ENCODE assay signal across 8 cellular contexts in the genomic region with DNA sequence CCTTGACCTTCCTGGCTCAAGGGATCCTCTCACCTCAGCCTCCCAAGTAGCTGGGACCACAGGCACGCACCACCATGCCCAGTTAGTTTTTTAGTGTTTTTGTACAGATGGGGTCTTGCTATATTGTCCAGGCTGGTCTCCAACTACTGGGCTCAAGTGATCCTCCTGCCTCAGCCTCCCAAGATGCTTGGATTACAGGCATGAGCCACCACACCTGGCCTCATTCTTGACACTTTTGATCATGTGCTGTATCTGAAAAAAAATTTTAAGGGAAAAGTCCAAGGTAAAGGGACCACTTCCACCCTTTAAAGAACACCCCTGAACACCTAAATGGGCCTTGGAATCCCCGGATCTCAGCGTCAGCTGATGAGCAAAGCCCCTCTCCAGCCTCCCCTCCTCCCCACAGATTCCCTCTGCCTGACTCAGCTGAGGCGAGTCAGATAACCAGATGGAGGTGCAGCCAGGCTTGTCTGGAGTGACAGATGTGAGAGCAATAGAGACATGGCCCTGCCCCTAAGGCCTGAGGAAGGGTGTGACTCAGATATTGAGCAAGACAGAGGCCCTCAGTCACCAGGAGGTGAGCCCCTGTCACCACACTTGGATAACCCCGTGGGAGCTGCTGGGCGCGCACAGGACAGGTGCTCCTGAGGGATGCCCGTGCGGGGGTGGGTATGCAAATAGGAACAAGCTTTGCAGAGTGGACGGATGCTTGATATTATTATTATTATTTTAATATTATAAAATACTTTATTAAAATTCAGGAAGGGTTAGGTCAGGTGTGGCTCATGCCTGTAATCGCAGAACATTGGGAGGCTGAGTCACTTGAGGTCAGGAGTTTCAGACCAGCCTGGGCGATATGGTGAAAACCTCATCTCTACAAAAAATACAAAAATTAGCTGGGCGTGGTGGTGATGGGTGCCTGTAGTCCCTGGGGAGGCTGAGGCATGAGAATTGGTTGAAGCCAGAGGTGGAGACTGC. TPM values are rescaled to one million over a fixed set of nuclear protein-coding genes. Genes with fewer than 3 reads are reported as not detected.
DNase-seq lines count a peak whose midpoint lies in the region; ATAC-seq and TF ChIP-seq lines count a peak whose summit lies in the region.

No MANE protein-coding gene starts in this region.

- peaks cover 41% of the 10 kb centered on the region for H3K4me1 Mint-ChIP-seq in activated CD8-positive, alpha-beta T cell treated with anti-CD3 and anti-CD28 coated beads for 36 hours (ENCODE audit: low read depth)
- peaks cover 13 to 41% (median 26%) of the 10 kb centered on the region in 4 donors for H3K4me1 Mint-ChIP-seq in naive thymus-derived CD8-positive, alpha-beta T cell

- POLR2A ChIA-PET in activated CD8-positive, alpha-beta T cell treated with anti-CD3 and anti-CD28 coated beads for 36 hours (lab: Charles Lee) = interaction anchor here (0.7 kb wide), 1 partner anchor 17 kb away, joined by 3 read pairs; the partner anchor contains the start of gene PRDX5
- POLR2A ChIA-PET in naive thymus-derived CD8-positive, alpha-beta T cell (lab: Charles Lee) = interaction anchor here (3.3 kb wide), 1 partner anchor 17 kb away, joined by 8 read pairs; the partner anchor contains the start of genes PRDX5 and TRMT112

- peak; percentile 82 for ATAC-seq in GM19043 (IDR thresholded peaks at IDR 0.05; ENCODE audit: low read depth, unreplicated experiment)
- ATAC-seq in HG03097 (IDR thresholded peaks at IDR 0.05; ENCODE audit: low FRiP score, unreplicated experiment) = peak; percentile 58
- ATAC-seq in activated CD8-positive, alpha-beta T cell treated with anti-CD3 and anti-CD28 coated beads for 36 hours = peak; percentile 57
- no peak for ATAC-seq in naive thymus-derived CD8-positive, alpha-beta T cell

- CTCF ChIA-PET in activated CD8-positive, alpha-beta T cell treated with anti-CD3 and anti-CD28 coated beads for 36 hours (lab: Charles Lee) = interaction anchor here (0.7 to 5.4 kb wide), 3 partner anchors 17 to 34 kb away, joined by 4 to 75 read pairs (median 4); partner anchors contain the start of genes PRDX5 and TRMT112

- no peaks in the 10 kb centered on the region for H3K9me3 Mint-ChIP-seq in activated CD8-positive, alpha-beta T cell treated with anti-CD3 and anti-CD28 coated beads for 36 hours
- H3K9me3 Mint-ChIP-seq in naive thymus-derived CD8-positive, alpha-beta T cell = no peaks in the 10 kb centered on the region

- H3K4me3 Mint-ChIP-seq in activated CD8-positive, alpha-beta T cell treated with anti-CD3 and anti-CD28 coated beads for 36 hours = no peak overlapping the region
- no peak overlapping the region for H3K4me3 Mint-ChIP-seq in naive thymus-derived CD8-positive, alpha-beta T cell

- peak; percentile 41 for DNase-seq in DMS153 treated with DMSO at 0.1 percent for 48 hours (lab: John Stamatoyannopoulos, UW; ENCODE audit: unreplicated experiment)
- peak; percentile 99 for DNase-seq in NCI-H2171 treated with DMSO at 0.1 percent for 48 hours (lab: John Stamatoyannopoulos, UW)
- peak; percentile 75 for DNase-seq in activated CD8-positive, alpha-beta T cell treated with anti-CD3 and anti-CD28 coated beads for 36 hours
- DNase-seq in iris pigment epithelial cell (ENCODE audit: low read depth) = peak; percentile 96
- DNase-seq in naive thymus-derived CD8-positive, alpha-beta T cell = no peak
- no peak for DNase-seq in stimulated activated naive CD4-positive, alpha-beta T cell treated with Interleukin-2 at 50 U/mL for 16 hours (lab: John Stamatoyannopoulos, UW)

- peak overlapping the region; percentile 47 for H3K27ac Mint-ChIP-seq in activated CD8-positive, alpha-beta T cell treated with anti-CD3 and anti-CD28 coated beads for 36 hours
- H3K27ac Mint-ChIP-seq in naive thymus-derived CD8-positive, alpha-beta T cell = peak overlapping the region in 2 of 10 donors; percentile 29 to 46

- TF ChIP-seq CTCF in activated CD8-positive, alpha-beta T cell treated with anti-CD3 and anti-CD28 coated beads for 36 hours (IDR thresholded peaks at IDR 0.05) = no peak

- H3K36me3 Mint-ChIP-seq in activated CD8-positive, alpha-beta T cell treated with anti-CD3 and anti-CD28 coated beads for 36 hours (ENCODE audit: low read depth) = peaks cover 27% of the 10 kb centered on the region
- peaks cover 0 to 18% (median 0%) of the 10 kb centered on the region in 3 donors for H3K36me3 Mint-ChIP-seq in naive thymus-derived CD8-positive, alpha-beta T cell

- intact Hi-C loops in activated CD8-positive, alpha-beta T cell treated with anti-CD3 and anti-CD28 coated beads for 36 hours (cut with micrococcal nuclease) = no loop called here

- no peaks in the 10 kb centered on the region for H3K27me3 Mint-ChIP-seq in activated CD8-positive, alpha-beta T cell treated with anti-CD3 and anti-CD28 coated beads for 36 hours
- H3K27me3 Mint-ChIP-seq in naive thymus-derived CD8-positive, alpha-beta T cell = no peaks in the 10 kb centered on the region

RNA-seq across cellular contexts. Expression of gene CCDC88B, which starts 5.0 kb away (rescaled TPM):
- 10 to 100 TPM; 65.8 to 76.1 TPM for total RNA-seq in activated CD8-positive, alpha-beta T cell treated with anti-CD3 and anti-CD28 coated beads for 36 hours
- 100 to 1,000 TPM; 112 to 119 TPM for total RNA-seq in naive thymus-derived CD8-positive, alpha-beta T cell
- 10 to 100 TPM; 10.4 to 37.0 (median 19.2) TPM for polyA plus RNA-seq in naive thymus-derived CD8-positive, alpha-beta T cell

RNA-seq across cellular contexts. Expression of gene PRDX5, which starts 17.1 kb away (rescaled TPM):
- 100 to 1,000 TPM; 103 to 105 TPM for total RNA-seq in activated CD8-positive, alpha-beta T cell treated with anti-CD3 and anti-CD28 coated beads for 36 hours
- total RNA-seq in naive thymus-derived CD8-positive, alpha-beta T cell = 10 to 100 TPM; 47.5 to 51.5 TPM
- polyA plus RNA-seq in naive thymus-derived CD8-positive, alpha-beta T cell = 100 to 1,000 TPM; 186 to 239 (median 206) TPM

RNA-seq across cellular contexts. Expression of gene TRMT112, which starts 17.7 kb away (rescaled TPM):
- total RNA-seq in activated CD8-positive, alpha-beta T cell treated with anti-CD3 and anti-CD28 coated beads for 36 hours = 100 to 1,000 TPM; 197 TPM
- 100 to 1,000 TPM; 159 to 162 TPM for total RNA-seq in naive thymus-derived CD8-positive, alpha-beta T cell
- 100 to 1,000 TPM; 509 to 524 (median 515) TPM for polyA plus RNA-seq in naive thymus-derived CD8-positive, alpha-beta T cell

RNA-seq across cellular contexts. Expression of gene RPS6KA4, which starts 23.9 kb away (rescaled TPM):
- 10 to 100 TPM; 24.6 to 26.0 TPM for total RNA-seq in activated CD8-positive, alpha-beta T cell treated with anti-CD3 and anti-CD28 coated beads for 36 hours
- 10 to 100 TPM; 21.0 to 23.3 TPM for total RNA-seq in naive thymus-derived CD8-positive, alpha-beta T cell
- polyA plus RNA-seq in naive thymus-derived CD8-positive, alpha-beta T cell = 1 to 10 TPM; 4.3 to 5.1 (median 5.1) TPM

RNA-seq across cellular contexts. Expression of gene ESRRA, which starts 29.7 kb away (rescaled TPM):
- total RNA-seq in activated CD8-positive, alpha-beta T cell treated with anti-CD3 and anti-CD28 coated beads for 36 hours = 10 to 100 TPM; 37.5 to 42.4 TPM
- 10 to 100 TPM; 19.9 to 24.9 TPM for total RNA-seq in naive thymus-derived CD8-positive, alpha-beta T cell
- 1 to 10 TPM; 3.5 to 9.1 (median 4.8) TPM for polyA plus RNA-seq in naive thymus-derived CD8-positive, alpha-beta T cell

Comparison
In these comparisons a context has a peak if more than half of its experiments do, and no peak if none do; other contexts are left out.
1. DNase-seq: peak in DMS153 treated with DMSO at 0.1 percent for 48 hours (single experiment), NCI-H2171 treated with DMSO at 0.1 percent for 48 hours (single experiment), activated CD8-positive, alpha-beta T cell treated with anti-CD3 and anti-CD28 coated beads for 36 hours (single experiment) and iris pigment epithelial cell (single experiment); none in naive thymus-derived CD8-positive, alpha-beta T cell (0 of 10) and stimulated activated naive CD4-positive, alpha-beta T cell treated with Interleukin-2 at 50 U/mL for 16 hours (single experiment).
2. ATAC-seq: peak in GM19043 (single experiment), HG03097 (single experiment) and activated CD8-positive, alpha-beta T cell treated with anti-CD3 and anti-CD28 coated beads for 36 hours (single experiment); none in naive thymus-derived CD8-positive, alpha-beta T cell (0 of 2).